9 cellular contexts compared by ENCODE assay signal in the genomic region with DNA sequence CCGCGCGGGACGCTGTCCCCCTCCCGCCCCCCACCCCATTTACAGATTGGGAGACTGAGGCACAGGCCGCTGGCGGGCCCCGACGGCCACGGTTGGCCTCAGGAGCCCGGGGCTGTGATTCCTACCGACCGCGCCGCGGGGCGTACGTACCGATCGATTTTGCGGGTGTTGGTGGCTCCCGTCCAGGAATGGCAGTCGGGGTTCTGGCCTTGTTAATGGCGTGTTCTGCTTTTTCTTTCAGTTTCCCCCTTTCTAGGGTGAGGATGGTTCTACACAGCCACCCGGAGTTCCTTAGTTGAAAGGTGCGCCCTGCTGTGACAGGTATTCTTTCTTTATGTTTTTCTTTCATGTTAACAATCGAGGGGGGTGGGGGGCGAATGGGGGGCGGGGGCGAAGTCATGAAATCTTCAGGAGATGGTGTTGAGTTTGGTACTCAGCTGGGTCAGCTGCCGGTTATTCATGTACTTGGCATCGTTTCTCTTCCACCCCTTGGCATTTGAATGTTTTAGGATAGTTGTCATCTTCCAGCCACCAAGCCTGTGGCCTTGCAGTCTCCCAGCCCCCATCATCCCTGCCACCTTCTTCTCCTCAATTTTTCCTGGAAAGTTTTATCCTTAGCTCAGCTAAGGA. TPM values are rescaled to one million over a fixed set of nuclear protein-coding genes. Genes with fewer than 3 reads are reported as not detected.
DNase-seq lines count a peak whose midpoint lies in the region; ATAC-seq and TF ChIP-seq lines count a peak whose summit lies in the region.
"Had no signal": no experiment of that assay in that cellular context is flagged by ENCODE, and none has a peak within 500 bp of the region (broad histone marks: within the 10 kb centered on the region; RNA-seq: fewer than 3 reads in every experiment).

No MANE protein-coding gene starts in this region.

- no peak overlapping the region for H2BK15ac ChIP-seq in mesenchymal stem cell (ENCODE audit: low read depth, poor library complexity, severe bottlenecking)

- no peak overlapping the region; the same call in 1 of the 2 replicates for H3K9ac ChIP-seq in HUES48 (ENCODE audit: low read depth, low read length)
- H3K9ac ChIP-seq in mesenchymal stem cell (ENCODE audit: low read length) = peak overlapping the region; percentile 97

- no peak overlapping the region for H4K91ac ChIP-seq in mesenchymal stem cell (ENCODE audit: low read length)

- CTCF ChIA-PET in Calu3 (lab: Charles Lee) = no interaction called here

- peak overlapping the region; percentile 61 for H2AFZ ChIP-seq in mesenchymal stem cell (ENCODE audit: low read depth, low read length)

- peak overlapping the region in 1 of 2 experiments; percentile 96 for H3K23ac ChIP-seq in mesenchymal stem cell (ENCODE audit: low read length in 2 of 2)

- peak overlapping the region; percentile 78 for H3K4me3 Mint-ChIP-seq in Calu3 (ENCODE audit: low read depth, unreplicated experiment)
- peak overlapping the region; percentile 95 for H3K4me3 Mint-ChIP-seq in activated CD4-positive, alpha-beta T cell treated with anti-CD3 and anti-CD28 coated beads, Interleukin-2, amount 10 ng/mL, durations not matched to agents 24 days and 14 days

- H2AK5ac ChIP-seq in mesenchymal stem cell (ENCODE audit: low read length, severe bottlenecking) = no peak overlapping the region

- H3K79me1 ChIP-seq in mesenchymal stem cell (replicated peaks; ENCODE audit: low read length, poor library complexity, severe bottlenecking) = peaks cover 9% of the 10 kb centered on the region

- H3K9me3 ChIP-seq in HUES48 (ENCODE audit: control insufficient read depth, insufficient read depth, low read length) (no peaks in the 10 kb centered on the region), mesenchymal stem cell (ENCODE audit: control insufficient read depth, low read length) (no peaks in the 10 kb centered on the region)

- peak overlapping the region in 1 of 2 experiments; percentile 78 for H2BK12ac ChIP-seq in mesenchymal stem cell (ENCODE audit: low read length in 2 of 2)

- H4K8ac ChIP-seq in mesenchymal stem cell (ENCODE audit: low read length) = peak overlapping the region; percentile 12

- H3K27ac Mint-ChIP-seq in Calu3 (ENCODE audit: unreplicated experiment) = peak overlapping the region; percentile 36
- peak overlapping the region; percentile 79 for H3K27ac Mint-ChIP-seq in activated CD4-positive, alpha-beta T cell treated with anti-CD3 and anti-CD28 coated beads, Interleukin-2, amount 10 ng/mL, durations not matched to agents 24 days and 14 days

- peak overlapping the region in 1 of 2 experiments; percentile 84 for H3K4ac ChIP-seq in mesenchymal stem cell (ENCODE audit: low read depth in 1 of 2, low read length in 2 of 2)

- H3K27me3 ChIP-seq in HUES48 (ENCODE audit: control insufficient read depth, insufficient read depth, low read length) (no peaks in the 10 kb centered on the region), mesenchymal stem cell (ENCODE audit: control insufficient read depth in 1 of 2, insufficient read depth in 1 of 2, low read length in 2 of 2) (peaks cover 0 to 13% of the 10 kb centered on the region in 2 experiments)

- no peak overlapping the region for H2BK5ac ChIP-seq in mesenchymal stem cell (ENCODE audit: low read depth, low read length, poor library complexity, severe bottlenecking)

- WGBS in mesenchymal stem cell = 0% methylated on average over 20 of the region's 32 CpGs

- H3K4me3 ChIP-seq in HUES48 (ENCODE audit: low read depth, low read length) (peak overlapping the region; percentile 82), mesenchymal stem cell (ENCODE audit: insufficient read depth in 1 of 2, low read depth in 1 of 2, low read length in 2 of 2) (peak overlapping the region; percentile 85 to 87)

- H3K4me2 ChIP-seq in mesenchymal stem cell (ENCODE audit: low read length, poor library complexity, severe bottlenecking) = peak overlapping the region; percentile 75

- peaks cover 23% of the 10 kb centered on the region for H3K36me3 Mint-ChIP-seq in Calu3 (ENCODE audit: insufficient read depth, unreplicated experiment)
- H3K36me3 Mint-ChIP-seq in activated CD4-positive, alpha-beta T cell treated with anti-CD3 and anti-CD28 coated beads, Interleukin-2, amount 10 ng/mL, durations not matched to agents 24 days and 14 days (ENCODE audit: low read depth) = peaks cover 47% of the 10 kb centered on the region

- BruUV-seq in Calu3 (replicated peaks; lab: Mats Ljungman, UMichigan) = no TSS peak

- intact Hi-C loops in Calu3 (cut with micrococcal nuclease; ENCODE audit: unreplicated experiment) = no loop called here
- intact Hi-C loops in activated CD4-positive, alpha-beta T cell treated with anti-CD3 and anti-CD28 coated beads, Interleukin-2, amount 10 ng/mL, durations not matched to agents 24 days and 14 days (cut with micrococcal nuclease) = loop anchor here (5.0 kb wide), 2 partner anchors 465 to 590 kb away; partner anchors contain the start of gene TENT4B

- peaks cover 23% of the 10 kb centered on the region for H3K27me3 Mint-ChIP-seq in Calu3 (ENCODE audit: unreplicated experiment)
- H3K27me3 Mint-ChIP-seq in activated CD4-positive, alpha-beta T cell treated with anti-CD3 and anti-CD28 coated beads, Interleukin-2, amount 10 ng/mL, durations not matched to agents 24 days and 14 days = no peaks in the 10 kb centered on the region

- DNase-seq in Calu3 (peak; percentile 39), mesenchymal stem cell (peak; percentile 59), substantia nigra (lab: John Stamatoyannopoulos, UW) (peak in 16 of 49 donors; percentile 32 to 84 (median 40))
- DNase-seq in activated CD4-positive, alpha-beta T cell treated with anti-CD3 and anti-CD28 coated beads, Interleukin-2, amount 10 ng/mL, durations not matched to agents 24 days and 14 days = peak; percentile 87
- DNase-seq in effector CD8-positive, alpha-beta T cell (lab: John Stamatoyannopoulos, UW) = peak; percentile 41

- H3K9me3 Mint-ChIP-seq in Calu3 (ENCODE audit: low read depth, unreplicated experiment) = no peaks in the 10 kb centered on the region
- no peaks in the 10 kb centered on the region for H3K9me3 Mint-ChIP-seq in activated CD4-positive, alpha-beta T cell treated with anti-CD3 and anti-CD28 coated beads, Interleukin-2, amount 10 ng/mL, durations not matched to agents 24 days and 14 days

- H3K4me1 ChIP-seq in HUES48 (ENCODE audit: control insufficient read depth, insufficient read depth, low read length) (peaks cover 39% of the 10 kb centered on the region), mesenchymal stem cell (ENCODE audit: control insufficient read depth, insufficient read depth, low read depth, low read length) (peaks cover 10% of the 10 kb centered on the region)

- no peaks in the 10 kb centered on the region for H3K36me3 ChIP-seq in HUES48 (ENCODE audit: control insufficient read depth, insufficient read depth, low read length)
- peaks cover 3 to 17% of the 10 kb centered on the region in 2 experiments for H3K36me3 ChIP-seq in mesenchymal stem cell (ENCODE audit: control insufficient read depth in 1 of 2, insufficient read depth in 2 of 2, low read depth in 1 of 2, low read length in 2 of 2)

- H3K4me1 Mint-ChIP-seq in Calu3 (ENCODE audit: low read depth, unreplicated experiment) = peaks cover 25% of the 10 kb centered on the region
- peaks cover 53% of the 10 kb centered on the region for H3K4me1 Mint-ChIP-seq in activated CD4-positive, alpha-beta T cell treated with anti-CD3 and anti-CD28 coated beads, Interleukin-2, amount 10 ng/mL, durations not matched to agents 24 days and 14 days

- H2BK120ac ChIP-seq in mesenchymal stem cell (ENCODE audit: low read depth, low read length) = no peak overlapping the region

- TF ChIP-seq CTCF in Calu3 (IDR thresholded peaks at IDR 0.05; ENCODE audit: unreplicated experiment) = no peak

- ATAC-seq in HG03196 (IDR thresholded peaks at IDR 0.05; ENCODE audit: unreplicated experiment) = no peak
- ATAC-seq in HG03139 (IDR thresholded peaks at IDR 0.05; ENCODE audit: unreplicated experiment) = no peak

- peak overlapping the region in 1 of 2 experiments; percentile 66 for H3K14ac ChIP-seq in mesenchymal stem cell (ENCODE audit: low read length in 2 of 2)

- H3K27ac ChIP-seq in HUES48 (ENCODE audit: low read depth, low read length) (peak overlapping the region; percentile 61), mesenchymal stem cell (ENCODE audit: low read length, poor library complexity, severe bottlenecking) (peak overlapping the region; percentile 30), substantia nigra (ENCODE audit: low read depth, low read length, poor library complexity, severe bottlenecking) (peak overlapping the region; percentile 91)

- H3K18ac ChIP-seq in mesenchymal stem cell (ENCODE audit: low read depth in 1 of 2, low read length in 2 of 2) = peak overlapping the region; percentile 43 to 62

RNA-seq across cellular contexts. Expression of gene CYLD, which starts 0.8 kb away (rescaled TPM):
- total RNA-seq in Calu3 (2022) = 29.2 and 31.8 TPM in 2 replicates
- total RNA-seq in activated CD4-positive, alpha-beta T cell treated with anti-CD3 and anti-CD28 coated beads, Interleukin-2, amount 10 ng/mL, durations not matched to agents 24 days and 14 days = 178 TPM in 2 replicates
- polyA plus RNA-seq in mesenchymal stem cell (2013, experiment 1 of 2) = 10.2 TPM
- 11.0 TPM for polyA plus RNA-seq in mesenchymal stem cell (2013, experiment 2 of 2)

RNA-seq across cellular contexts. Expression of gene NOD2, which starts 49.2 kb away (rescaled TPM):
- total RNA-seq in Calu3 (2022) = 0.87 and 1.1 TPM in 2 replicates
- total RNA-seq in activated CD4-positive, alpha-beta T cell treated with anti-CD3 and anti-CD28 coated beads, Interleukin-2, amount 10 ng/mL, durations not matched to agents 24 days and 14 days = 8.3 and 9.3 TPM in 2 replicates
- polyA plus RNA-seq in mesenchymal stem cell (2013, experiment 1 of 2) = not detected
- not detected for polyA plus RNA-seq in mesenchymal stem cell (2013, experiment 2 of 2)
- total RNA-seq: SK-MEL-5 had no signal

Comparison
In these comparisons a context has a peak if more than half of its experiments do, and no peak if none do; other contexts are left out.
1. H3K27ac ChIP-seq: peak in every context shown above with its lines; median percentile 91 in substantia nigra; 61 in HUES48; 30 in mesenchymal stem cell.